18 cellular contexts compared by ENCODE assay signal in the genomic region with DNA sequence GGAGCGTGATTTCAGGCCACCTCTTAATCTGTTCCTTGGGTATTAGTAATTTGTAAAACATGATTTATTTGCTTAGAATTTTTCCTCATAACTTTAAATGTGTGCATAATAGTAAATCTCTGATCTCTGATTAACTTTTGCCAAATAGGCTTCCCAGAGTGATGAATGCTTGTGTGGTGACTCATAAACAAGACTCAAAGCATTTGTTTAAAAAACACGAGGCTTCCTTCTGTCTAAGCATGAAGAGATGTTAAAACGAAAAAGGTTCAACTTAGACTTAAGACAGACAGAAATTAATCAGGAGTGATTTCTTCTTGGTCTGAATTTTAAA.
A peak's percentile ranks its signal among the peaks of the same experiment; 100 is the strongest.
DNase-seq lines count a peak whose midpoint lies in the region; ATAC-seq, FAIRE-seq and TF ChIP-seq lines count a peak whose summit lies in the region.
"Had no signal": no experiment of that assay in that cellular context is flagged by ENCODE, and none has a peak within 500 bp of the region (broad histone marks: within the 10 kb centered on the region; RNA-seq: fewer than 3 reads in every experiment).

No MANE protein-coding gene starts in this region.

- in situ Hi-C loops in astrocyte of the spinal cord (cut with HindIII; ENCODE audit: low sequenced_read_pairs): no loop called here

- no peak overlapping the region for H2AFZ ChIP-seq in keratinocyte (ENCODE audit: control insufficient read depth, low read length)

- H3K4me3 ChIP-seq in astrocyte of the spinal cord (ENCODE audit: low read depth, low read length) (peak overlapping the region; percentile 9), keratinocyte (ENCODE audit: control insufficient read depth in 2 of 3, extremely low read depth in 1 of 3, insufficient read depth in 2 of 3, low read depth in 1 of 3, low read length in 3 of 3) (peak overlapping the region in 2 of 3 experiments; percentile 6 to 37)
- H3K4me3 ChIP-seq: dorsolateral prefrontal cortex, Peyer's patch, sigmoid colon, thyroid gland had no signal

- H3K9me3 ChIP-seq in keratinocyte (ENCODE audit: control insufficient read depth, low read depth, low read length): peaks cover 3% of the 10 kb centered on the region
- H3K9me3 ChIP-seq: Peyer's patch, thyroid gland had no signal

- no peaks in the 10 kb centered on the region for H3K79me2 ChIP-seq in keratinocyte (ENCODE audit: control insufficient read depth, insufficient read depth, low read length)

- no peak for TF ChIP-seq CTCF in astrocyte of the spinal cord (IDR thresholded peaks at IDR 0.05; ENCODE audit: low read depth, low read length)
- TF ChIP-seq CTCF in keratinocyte (optimal IDR thresholded peaks at IDR 0.05 in 1 of 3, IDR thresholded peaks at IDR 0.05 in 1 of 3, conservative IDR thresholded peaks at IDR 0.05 in 1 of 3; ENCODE audit: extremely low read depth in 1 of 3, insufficient read depth in 2 of 3, low read length in 3 of 3): no peak

- DNase-seq in A172 (ENCODE audit: low spot score): peak; percentile 71
- peak; percentile 87 for DNase-seq in HCEC 1CT
- DNase-seq in astrocyte of the spinal cord (ENCODE audit: low read depth, low spot score): peak; percentile 83
- peak; percentile 48 for DNase-seq in keratinocyte (ENCODE audit: low read depth, low spot score)
- no peak for DNase-seq in anterior cingulate cortex (lab: John Stamatoyannopoulos, UW)
- no peak for DNase-seq in NCI-H2107 (lab: John Stamatoyannopoulos, UW)
- no peak for DNase-seq in GOT3 (lab: John Stamatoyannopoulos, UW)
- DNase-seq: activated CD8-positive, alpha-beta memory T cell treated with anti-CD3 and anti-CD28 coated beads, Interleukin-2, amount 10 ng/mL, durations not matched to agents 7 days and 5 days; DND-41; dorsolateral prefrontal cortex; NCI-H2227 treated with DMSO at 0.1 percent for 48 hours; Peyer's patch; sigmoid colon; thyroid gland had no signal

- dilution Hi-C loops in keratinocyte (cut with MboI; ENCODE audit: extremely low pct_ligation_motif_present, low sequenced_read_pairs): no loop called here

- H3K36me3 ChIP-seq in keratinocyte (ENCODE audit: control insufficient read depth in 2 of 2, extremely low read depth in 1 of 2, insufficient read depth in 2 of 2, low read length in 2 of 2): peaks cover 0 to 1% of the 10 kb centered on the region in 2 experiments
- H3K36me3 ChIP-seq: Peyer's patch, sigmoid colon, thyroid gland had no signal

- no peaks in the 10 kb centered on the region for H3K9me1 ChIP-seq in keratinocyte (ENCODE audit: control insufficient read depth, extremely low read depth, insufficient read depth, low read length)

- H4K20me1 ChIP-seq in keratinocyte (ENCODE audit: control insufficient read depth, extremely low read depth, insufficient read depth, low read length): peaks cover 3% of the 10 kb centered on the region

- ATAC-seq in GM19463 (IDR thresholded peaks at IDR 0.05; ENCODE audit: unreplicated experiment): no peak
- ATAC-seq: activated CD8-positive, alpha-beta memory T cell treated with anti-CD3 and anti-CD28 coated beads, Interleukin-2, amount 10 ng/mL, durations not matched to agents 7 days and 5 days had no signal

- H3K4me2 ChIP-seq in keratinocyte (ENCODE audit: control insufficient read depth, extremely low read depth, insufficient read depth, low read depth, low read length): peak overlapping the region; percentile 81

- no peak overlapping the region for H3K9ac ChIP-seq in keratinocyte (ENCODE audit: control insufficient read depth, extremely low read depth, insufficient read depth, low read length)

- H3K27me3 ChIP-seq in keratinocyte (ENCODE audit: control insufficient read depth, extremely low read depth, insufficient read depth, low read length): no peaks in the 10 kb centered on the region
- H3K27me3 ChIP-seq: Peyer's patch, thyroid gland had no signal

- no peak overlapping the region for H3K27ac ChIP-seq in keratinocyte (ENCODE audit: control insufficient read depth, insufficient read depth, low read length)
- H3K27ac ChIP-seq: dorsolateral prefrontal cortex, HL-60, Peyer's patch, sigmoid colon, thyroid gland had no signal

- FAIRE-seq in keratinocyte (lab: Jason Lieb, UNC): peak; percentile 78
- FAIRE-seq: A204.1, TTC549 had no signal

- H3K4me1 ChIP-seq in keratinocyte (ENCODE audit: control insufficient read depth, extremely low read depth, insufficient read depth, low read length): peaks cover 11% of the 10 kb centered on the region
- H3K4me1 ChIP-seq: Peyer's patch, thyroid gland had no signal

Comparison
In these comparisons a context has a peak if more than half of its experiments do, and no peak if none do; other contexts are left out.
1. DNase-seq: peak in A172 (single experiment), HCEC 1CT (single experiment), astrocyte of the spinal cord (single experiment) and keratinocyte (single experiment); none in anterior cingulate cortex (0 of 58), NCI-H2107 (single experiment) and GOT3 (single experiment).